ENCODE assay signal across 8 cellular contexts in the genomic region with DNA sequence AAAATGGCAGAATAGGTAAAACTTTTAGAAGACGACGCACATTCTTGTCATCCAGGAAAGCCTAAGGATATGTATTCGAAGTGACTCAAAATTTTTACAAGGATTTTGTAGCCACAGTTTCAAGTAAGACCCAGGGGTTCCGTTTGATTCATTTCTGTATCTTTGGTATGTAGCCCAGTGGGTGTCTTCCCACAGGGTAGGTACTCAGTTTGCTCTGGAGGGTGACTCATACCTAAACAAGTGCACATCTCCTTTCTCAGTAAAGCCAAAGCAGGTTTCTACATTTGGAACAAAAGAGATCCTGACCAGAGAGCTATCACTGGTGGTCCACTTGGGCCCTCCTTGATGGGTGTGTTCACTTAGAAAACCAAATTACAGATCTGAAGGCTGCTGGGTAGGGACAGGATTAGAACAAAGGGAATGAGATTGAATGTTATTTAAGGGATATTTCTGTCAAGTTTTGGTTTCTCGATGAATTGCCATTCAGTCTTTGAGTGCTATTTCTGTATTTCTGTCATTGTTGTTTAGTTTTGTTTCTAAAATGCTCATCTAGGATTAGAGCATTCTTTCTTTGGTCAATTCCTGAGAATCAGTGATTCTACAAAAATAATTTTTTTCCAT. TPM values are rescaled to one million over a fixed set of nuclear protein-coding genes. Genes with fewer than 3 reads are reported as not detected.
DNase-seq lines count a peak whose midpoint lies in the region; ATAC-seq and TF ChIP-seq lines count a peak whose summit lies in the region.

No MANE protein-coding gene starts in this region.

- H3K9me3 ChIP-seq in HUES48 (ENCODE audit: control insufficient read depth, insufficient read depth, low read length), result no peaks in the 10 kb centered on the region
- no peaks in the 10 kb centered on the region for H3K9me3 ChIP-seq in esophagus muscularis mucosa
- H3K9me3 ChIP-seq in stomach smooth muscle (ENCODE audit: control insufficient read depth in 2 of 2, low read length in 2 of 2), result no peaks in the 10 kb centered on the region

- ATAC-seq in GM21526 (IDR thresholded peaks at IDR 0.05; ENCODE audit: low FRiP score, unreplicated experiment), result peak; percentile 84

- DNase-seq in EH (ENCODE audit: low read depth), result peak; percentile 90
- DNase-seq in esophagus muscularis mucosa (ENCODE audit: extremely low spot score), result no peak
- DNase-seq in DMS114 treated with DMSO at 0.1 percent for 48 hours (lab: John Stamatoyannopoulos, UW; ENCODE audit: unreplicated experiment), result no peak
- DNase-seq in cerebellum (ENCODE audit: low spot score), result no peak
- DNase-seq in HK-2 (ENCODE audit: unreplicated experiment), result no peak

- no peak for TF ChIP-seq POLR2A in esophagus muscularis mucosa (IDR thresholded peaks at IDR 0.05; ENCODE audit: low read depth)

- 40% methylated on average over 5 of the region's 5 CpGs for WGBS in esophagus muscularis mucosa

- intact Hi-C loops in esophagus muscularis mucosa (cut with DNase I), result no loop called here

- H3K4me1 ChIP-seq in HUES48 (ENCODE audit: control insufficient read depth, insufficient read depth, low read length), result peaks cover 40% of the 10 kb centered on the region
- peaks cover 4 to 58% (median 44%) of the 10 kb centered on the region in 4 donors for H3K4me1 ChIP-seq in esophagus muscularis mucosa
- peaks cover 6% of the 10 kb centered on the region for H3K4me1 ChIP-seq in stomach smooth muscle (ENCODE audit: control insufficient read depth, insufficient read depth, low read length)

- H3K27ac ChIP-seq in HUES48 (ENCODE audit: low read depth, low read length) (peak overlapping the region; percentile 80), esophagus muscularis mucosa (replicated peaks in 1 of 4) (peak overlapping the region; percentile 73 to 82 (median 82)), stomach smooth muscle (ENCODE audit: low read length) (peak overlapping the region; percentile 53)

- H3K4me3 ChIP-seq in HUES48 (ENCODE audit: low read depth, low read length) (no peak overlapping the region; the same call in 1 of the 2 replicates), esophagus muscularis mucosa (no peak overlapping the region), stomach smooth muscle (ENCODE audit: low read length in 2 of 2) (no peak overlapping the region)

- H3K36me3 ChIP-seq in HUES48 (ENCODE audit: control insufficient read depth, insufficient read depth, low read length) (peaks cover 36% of the 10 kb centered on the region), esophagus muscularis mucosa (no peaks in the 10 kb centered on the region), stomach smooth muscle (ENCODE audit: control insufficient read depth in 2 of 2, insufficient read depth in 2 of 2, low read length in 2 of 2) (no peaks in the 10 kb centered on the region)

- TF ChIP-seq EP300 in esophagus muscularis mucosa (IDR thresholded peaks at IDR 0.05), result no peak

- H3K9ac ChIP-seq in HUES48 (ENCODE audit: low read depth, low read length) (no peak overlapping the region), stomach smooth muscle (ENCODE audit: low read length in 2 of 2) (peak overlapping the region in 1 of 2 donors; percentile 35)

- H3K27me3 ChIP-seq in HUES48 (ENCODE audit: control insufficient read depth, insufficient read depth, low read length) (no peaks in the 10 kb centered on the region; the same call in 1 of the 2 replicates), esophagus muscularis mucosa (no peaks in the 10 kb centered on the region), stomach smooth muscle (ENCODE audit: control insufficient read depth in 1 of 2, insufficient read depth in 2 of 2, low read length in 2 of 2) (no peaks in the 10 kb centered on the region)

- no peak for TF ChIP-seq CTCF in esophagus muscularis mucosa (IDR thresholded peaks at IDR 0.05)

RNA-seq across cellular contexts. Expression of a gene that starts 56.1 kb away (rescaled TPM):
- total RNA-seq in esophagus muscularis mucosa (10 to 100 TPM; 76.8 to 84.0 (median 80.8) TPM), cerebellum (14.6 TPM)
